In genomic region chr11:113505541-113506375, GRCh38 we compare ENCODE assay signal across 11 cellular contexts. TPM values are rescaled to one million over a fixed set of nuclear protein-coding genes. Genes with fewer than 3 reads are reported as not detected.
DNase-seq lines count a peak whose midpoint lies in the region; ATAC-seq and TF ChIP-seq lines count a peak whose summit lies in the region.
"Had no signal": no experiment of that assay in that cellular context is flagged by ENCODE, and none has a peak within 500 bp of the region (broad histone marks: within the 10 kb centered on the region; RNA-seq: fewer than 3 reads in every experiment).

No MANE protein-coding gene starts in this region.

- no peak for ATAC-seq in GM19455 (IDR thresholded peaks at IDR 0.05; ENCODE audit: unreplicated experiment)

- H3K9ac ChIP-seq in neuronal stem cell (ENCODE audit: low read depth, low read length, poor library complexity): no peak overlapping the region

- H3K4me1 ChIP-seq in neuronal stem cell (ENCODE audit: control insufficient read depth in 2 of 2, insufficient read depth in 1 of 2, low read depth in 1 of 2, low read length in 2 of 2): peaks cover 0 to 4% of the 10 kb centered on the region in 2 donors

- H3K4me3 ChIP-seq in epithelial cell of proximal tubule (ENCODE audit: low read depth, low read length): no peak overlapping the region
- no peak overlapping the region for H3K4me3 ChIP-seq in neuronal stem cell (ENCODE audit: low read length in 2 of 2)

- no peak overlapping the region for H3K27ac Mint-ChIP-seq in activated T-helper 2 cell treated with anti-CD3 and anti-CD28 coated beads, Interferon-gamma antibody, Interleukin-2, Interleukin-4, amounts not matched to agents 10 μg/mL and 5 μg/mL and 100 μg/mL, durations not matched to agents 14 hours and 24 hours and 36 hours
- H3K27ac Mint-ChIP-seq: memory B cell had no signal

- peaks cover 38% of the 10 kb centered on the region for H3K27me3 Mint-ChIP-seq in activated T-helper 2 cell treated with anti-CD3 and anti-CD28 coated beads, Interferon-gamma antibody, Interleukin-2, Interleukin-4, amounts not matched to agents 10 μg/mL and 5 μg/mL and 100 μg/mL, durations not matched to agents 14 hours and 24 hours and 36 hours (ENCODE audit: low read depth)

- H2BK5ac ChIP-seq in neuronal stem cell (ENCODE audit: low read length): no peak overlapping the region

- DNase-seq in DMS153 treated with DMSO at 0.1 percent for 48 hours (lab: John Stamatoyannopoulos, UW; ENCODE audit: unreplicated experiment) (peak; percentile 73), NCI-H345 (lab: John Stamatoyannopoulos, UW) (peak; percentile 70), epithelial cell of proximal tubule (ENCODE audit: low read depth) (peak; percentile 33), neuronal stem cell (ENCODE audit: low spot score) (no peak), AML-193 (lab: John Stamatoyannopoulos, UW) (no peak)
- no peak for DNase-seq in activated T-helper 2 cell treated with anti-CD3 and anti-CD28 coated beads, Interferon-gamma antibody, Interleukin-2, Interleukin-4, amounts not matched to agents 10 μg/mL and 5 μg/mL and 100 μg/mL, durations not matched to agents 14 hours and 24 hours and 36 hours (ENCODE audit: low spot score)
- no peak for DNase-seq in stimulated activated CD8-positive, alpha-beta memory T cell treated with anti-CD3 and anti-CD28 coated beads, Interleukin-4, amount 100 ng/mL, for 48 hours
- DNase-seq: aorta, DMS79 had no signal

- no peaks in the 10 kb centered on the region for H3K36me3 Mint-ChIP-seq in activated T-helper 2 cell treated with anti-CD3 and anti-CD28 coated beads, Interferon-gamma antibody, Interleukin-2, Interleukin-4, amounts not matched to agents 10 μg/mL and 5 μg/mL and 100 μg/mL, durations not matched to agents 14 hours and 24 hours and 36 hours (ENCODE audit: low read depth)
- H3K36me3 Mint-ChIP-seq: memory B cell had no signal

- H3K79me1 ChIP-seq in neuronal stem cell (ENCODE audit: low read depth, low read length): no peaks in the 10 kb centered on the region

- no peaks in the 10 kb centered on the region for H3K9me3 Mint-ChIP-seq in activated T-helper 2 cell treated with anti-CD3 and anti-CD28 coated beads, Interferon-gamma antibody, Interleukin-2, Interleukin-4, amounts not matched to agents 10 μg/mL and 5 μg/mL and 100 μg/mL, durations not matched to agents 14 hours and 24 hours and 36 hours
- H3K9me3 Mint-ChIP-seq: memory B cell had no signal

- H3K4me3 Mint-ChIP-seq in activated T-helper 2 cell treated with anti-CD3 and anti-CD28 coated beads, Interferon-gamma antibody, Interleukin-2, Interleukin-4, amounts not matched to agents 10 μg/mL and 5 μg/mL and 100 μg/mL, durations not matched to agents 14 hours and 24 hours and 36 hours (ENCODE audit: low read depth): no peak overlapping the region
- H3K4me3 Mint-ChIP-seq: memory B cell had no signal

- no peak overlapping the region for H2AK5ac ChIP-seq in neuronal stem cell (ENCODE audit: low read depth, low read length)

- no peak overlapping the region for H3K4ac ChIP-seq in neuronal stem cell (ENCODE audit: low read length)

- no peak overlapping the region for H3K18ac ChIP-seq in neuronal stem cell (ENCODE audit: low read length)

- no peak overlapping the region for H2BK15ac ChIP-seq in neuronal stem cell (ENCODE audit: low read length)

- no peak overlapping the region for H2BK120ac ChIP-seq in neuronal stem cell (ENCODE audit: low read depth, low read length)

- no peak overlapping the region for H4K91ac ChIP-seq in neuronal stem cell (ENCODE audit: low read depth, low read length, poor library complexity)

- no peak overlapping the region for H3K27ac ChIP-seq in neuronal stem cell (replicated peaks; ENCODE audit: low read length)

- intact Hi-C loops in activated T-helper 2 cell treated with anti-CD3 and anti-CD28 coated beads, Interferon-gamma antibody, Interleukin-2, Interleukin-4, amounts not matched to agents 10 μg/mL and 5 μg/mL and 100 μg/mL, durations not matched to agents 14 hours and 24 hours and 36 hours (cut with micrococcal nuclease): no loop called here

- no peaks in the 10 kb centered on the region for H3K4me1 Mint-ChIP-seq in activated T-helper 2 cell treated with anti-CD3 and anti-CD28 coated beads, Interferon-gamma antibody, Interleukin-2, Interleukin-4, amounts not matched to agents 10 μg/mL and 5 μg/mL and 100 μg/mL, durations not matched to agents 14 hours and 24 hours and 36 hours (ENCODE audit: low read depth)
- H3K4me1 Mint-ChIP-seq: memory B cell had no signal

- no peaks in the 10 kb centered on the region for H3K9me3 ChIP-seq in neuronal stem cell (replicated peaks in 1 of 2; ENCODE audit: control insufficient read depth in 2 of 2, insufficient read depth in 1 of 2, low read depth in 1 of 2, low read length in 2 of 2)

- H4K8ac ChIP-seq in neuronal stem cell (ENCODE audit: low read depth, low read length): no peak overlapping the region

- WGBS in neuronal stem cell (ENCODE audit: extremely low coverage in 2 of 2, insufficient read length in 2 of 2, insufficient replicate concordance in 1 of 2), 2 donors: no CpG with 5 or more reads among the region's 12 CpGs

- no peak for TF ChIP-seq CTCF in epithelial cell of proximal tubule (conservative IDR thresholded peaks at IDR 0.05; ENCODE audit: low read depth, low read length)

- H3K23ac ChIP-seq in neuronal stem cell (ENCODE audit: low read depth, low read length, poor library complexity): no peak overlapping the region

- H2AFZ ChIP-seq in neuronal stem cell (ENCODE audit: low read length): peak overlapping the region; percentile 25

- no peaks in the 10 kb centered on the region for H3K27me3 ChIP-seq in neuronal stem cell (ENCODE audit: control insufficient read depth in 3 of 3, insufficient read depth in 3 of 3, low read depth in 1 of 3, low read length in 3 of 3)

- no peak overlapping the region for H2BK12ac ChIP-seq in neuronal stem cell (ENCODE audit: low read length)

- H3K14ac ChIP-seq in neuronal stem cell (ENCODE audit: low read length): no peak overlapping the region

- H3K36me3 ChIP-seq in neuronal stem cell (replicated peaks in 1 of 2; ENCODE audit: control insufficient read depth in 2 of 2, insufficient read depth in 2 of 2, low read length in 2 of 2): peaks cover 0 to 1% of the 10 kb centered on the region in 2 donors

- H3K4me2 ChIP-seq in neuronal stem cell (ENCODE audit: insufficient read depth, low read length, poor library complexity, severe bottlenecking): no peak overlapping the region

RNA-seq across cellular contexts. Expression of gene DRD2, which starts 30.6 kb away (rescaled TPM):
- not detected in 2 replicates for total RNA-seq in epithelial cell of proximal tubule
- 0.29 TPM for polyA plus RNA-seq in neuronal stem cell (2013, experiment 1 of 2)
- 0.29 TPM for polyA plus RNA-seq in neuronal stem cell (2013, experiment 2 of 2)
- total RNA-seq in activated T-helper 2 cell treated with anti-CD3 and anti-CD28 coated beads, Interferon-gamma antibody, Interleukin-2, Interleukin-4, amounts not matched to agents 10 μg/mL and 5 μg/mL and 100 μg/mL, durations not matched to agents 14 hours and 24 hours and 36 hours: 0.18 TPM in 1 of 2 replicates, not detected in the other

Comparison
In these comparisons a context has a peak if more than half of its experiments do, and no peak if none do; other contexts are left out.
1. DNase-seq: peak in DMS153 treated with DMSO at 0.1 percent for 48 hours (single experiment), NCI-H345 (single experiment) and epithelial cell of proximal tubule (single experiment); none in neuronal stem cell (single experiment), activated T-helper 2 cell treated with anti-CD3 and anti-CD28 coated beads, Interferon-gamma antibody, Interleukin-2, Interleukin-4, amounts not matched to agents 10 μg/mL and 5 μg/mL and 100 μg/mL, durations not matched to agents 14 hours and 24 hours and 36 hours (single experiment), stimulated activated CD8-positive, alpha-beta memory T cell treated with anti-CD3 and anti-CD28 coated beads, Interleukin-4, amount 100 ng/mL, for 48 hours (single experiment) and AML-193 (0 of 2).